In genomic region chr16:67966549-67967182, GRCh38 we compare ENCODE assay signal across 9 cellular contexts. TPM values are rescaled to one million over a fixed set of nuclear protein-coding genes. Genes with fewer than 3 reads are reported as not detected.
DNase-seq lines count a peak whose midpoint lies in the region; ATAC-seq, FAIRE-seq and TF ChIP-seq lines count a peak whose summit lies in the region.
"Had no signal": no experiment of that assay in that cellular context is flagged by ENCODE, and none has a peak within 500 bp of the region (broad histone marks: within the 10 kb centered on the region; RNA-seq: fewer than 3 reads in every experiment).

No MANE protein-coding gene starts in this region.

- H3K79me2 ChIP-seq in OCI-LY3 (ENCODE audit: low read length), result peaks cover 14% of the 10 kb centered on the region
- H3K79me2 ChIP-seq in H1 (ENCODE audit: control insufficient read depth in 1 of 2, insufficient read depth in 2 of 2, low read length in 2 of 2), result peaks cover 0 to 4% of the 10 kb centered on the region in 2 experiments; a peak in 2 of 4 replicates

- H3K4me3 ChIP-seq in OCI-LY3 (ENCODE audit: low read length) (peak overlapping the region; percentile 83), H1 (ENCODE audit: extremely low read depth in 1 of 4, insufficient read depth in 2 of 4, low read depth in 3 of 4, low read length in 4 of 4) (peak overlapping the region in 2 of 4 experiments; percentile 8 to 67; a peak in 3 of 8 replicates)

- H3K4me3 Mint-ChIP-seq in nephron, result peak overlapping the region; percentile 92 to 95 (median 92)

- no peak for ATAC-seq in HG03460 (IDR thresholded peaks at IDR 0.05; ENCODE audit: unreplicated experiment)

- peaks cover 20% of the 10 kb centered on the region; the same call in 1 of the 2 replicates for H3K79me1 ChIP-seq in H1 (ENCODE audit: low read depth, low read length)

- peak overlapping the region; percentile 71 for H2AK5ac ChIP-seq in H1 (ENCODE audit: low read depth, low read length)

- no peak for TF ChIP-seq CTCF in OCI-LY3 (IDR thresholded peaks at IDR 0.05; ENCODE audit: low read depth, low read length)
- TF ChIP-seq CTCF in H1 (IDR thresholded peaks at IDR 0.05; ENCODE audit: control extremely low read depth in 1 of 3, insufficient read depth in 1 of 3, low read depth in 1 of 3, low read length in 3 of 3), result no peak
- no peak for TF ChIP-seq CTCF in nephron (IDR thresholded peaks at IDR 0.05; ENCODE audit: unreplicated experiment in 3 of 3)

- H3K27ac Mint-ChIP-seq in nephron, result peak overlapping the region; percentile 45 to 87 (median 86)

- DNase-seq in H1 (ENCODE audit: low read depth in 1 of 2, low spot score in 2 of 2) (no peak), cortex of kidney (lab: John Stamatoyannopoulos, UW) (no peak), NCI-H82 treated with DMSO at 0.1 percent for 48 hours (lab: John Stamatoyannopoulos, UW; ENCODE audit: unreplicated experiment) (no peak)
- DNase-seq in stimulated activated naive CD4-positive, alpha-beta T cell treated with Interleukin-2 at 50 U/mL for 16 hours (lab: John Stamatoyannopoulos, UW), result no peak

- H2BK15ac ChIP-seq in H1 (ENCODE audit: low read length), result peak overlapping the region; percentile 90; the same call in 1 of the 2 replicates

- peaks cover 7% of the 10 kb centered on the region; the same call in 1 of the 2 replicates for H3K23me2 ChIP-seq in H1 (ENCODE audit: low read depth, low read length)

- H3K36me3 ChIP-seq in OCI-LY3 (replicated peaks; ENCODE audit: low read depth, low read length) (peaks cover 10% of the 10 kb centered on the region), H1 (ENCODE audit: control insufficient read depth in 2 of 4, insufficient read depth in 4 of 4, low read length in 3 of 4) (peaks cover under 1 to 9% (median 5%) of the 10 kb centered on the region in 4 experiments; a peak in 5 of 8 replicates)

- H3K23ac ChIP-seq in H1 (ENCODE audit: insufficient read length), result no peak overlapping the region

- H3K27me3 Mint-ChIP-seq in nephron (ENCODE audit: low read depth), result peaks cover 6% of the 10 kb centered on the region

- no peaks in the 10 kb centered on the region for H3K9me3 Mint-ChIP-seq in nephron

- no peaks in the 10 kb centered on the region for H3K27me3 ChIP-seq in OCI-LY3 (ENCODE audit: low read depth, low read length)
- no peaks in the 10 kb centered on the region for H3K27me3 ChIP-seq in H1 (replicated peaks in 1 of 4; ENCODE audit: control insufficient read depth in 3 of 4, extremely low read depth in 1 of 4, insufficient read depth in 3 of 4, low read length in 3 of 4)

- FAIRE-seq in G401.6 (lab: Jason Lieb, UNC) (peak; percentile 90), H1 (lab: Jason Lieb, UNC) (no peak)

- no peak overlapping the region for H3K27ac ChIP-seq in OCI-LY3 (ENCODE audit: low read length)
- H3K27ac ChIP-seq in H1 (ENCODE audit: low read depth, low read length), result peak overlapping the region; percentile 45
- H3K27ac ChIP-seq: VCaP had no signal

- H3K9me3 ChIP-seq in OCI-LY3 (ENCODE audit: insufficient read depth, low read length) (no peaks in the 10 kb centered on the region), H1 (ENCODE audit: insufficient read depth in 2 of 2, low read depth in 1 of 2, low read length in 1 of 2) (no peaks in the 10 kb centered on the region)

- peak overlapping the region; percentile 85; the same call in 1 of the 2 replicates for H2BK12ac ChIP-seq in H1 (ENCODE audit: low read depth, low read length)

- H2BK20ac ChIP-seq in H1 (ENCODE audit: low read length), result no peak overlapping the region

- H4K20me1 ChIP-seq in OCI-LY3 (ENCODE audit: insufficient read depth, low read length) (peaks cover 20% of the 10 kb centered on the region), H1 (replicated peaks in 1 of 2; ENCODE audit: control insufficient read depth in 1 of 2, insufficient read depth in 2 of 2, low read length in 2 of 2) (peaks cover 0 to 21% of the 10 kb centered on the region in 2 experiments)

- TF ChIP-seq RAD21 in H1 (IDR thresholded peaks at IDR 0.05 in 1 of 2, conservative IDR thresholded peaks at IDR 0.05 in 1 of 2; ENCODE audit: low read depth in 2 of 2, low read length in 2 of 2), result no peak

- H3K9ac ChIP-seq in OCI-LY3 (ENCODE audit: low read length) (no peak overlapping the region), H1 (replicated peaks in 1 of 4; ENCODE audit: extremely low read depth in 1 of 4, low read depth in 3 of 4, low read length in 3 of 4) (peak overlapping the region in 3 of 4 experiments; percentile 14 to 60 (median 41); a peak in 6 of 7 replicates)

- CTCF ChIA-PET in H1 (lab: Charles Lee; ENCODE audit: partially characterized antibody), result interaction anchor here (0.8 to 10.9 kb wide), 7 partner anchors 14 to 420 kb away, joined by 3 to 90 read pairs (median 3); partner anchors contain the start of genes DPEP3 and LCAT

- no peak overlapping the region for H3K56ac ChIP-seq in H1 (replicated peaks; ENCODE audit: insufficient read length, low read depth, low read length)

- H2BK5ac ChIP-seq in H1 (ENCODE audit: low read depth, low read length), result peak overlapping the region; percentile 90; the same call in 1 of the 2 replicates

- POLR2A ChIA-PET in H1 (lab: Charles Lee; ENCODE audit: partially characterized antibody), result interaction anchor here (0.7 to 3.9 kb wide), 10 partner anchors 11 to 271 kb away, joined by 3 to 26 read pairs (median 5); partner anchors contain the start of genes DDX28, DUS2, LCAT and PSMB10

- H3K4ac ChIP-seq in H1 (replicated peaks; ENCODE audit: insufficient read length, low read depth, low read length), result peak overlapping the region; percentile 8

- H2AFZ ChIP-seq in OCI-LY3 (ENCODE audit: low read depth, low read length), result no peak overlapping the region
- no peak overlapping the region for H2AFZ ChIP-seq in H1 (ENCODE audit: low read length)

- no peak for TF ChIP-seq EP300 in H1 (IDR thresholded peaks at IDR 0.05; ENCODE audit: borderline replicate concordance in 1 of 2, low read depth in 2 of 2, low read length in 2 of 2)

- H3K4me2 ChIP-seq in OCI-LY3 (ENCODE audit: low read length) (peak overlapping the region; percentile 86), H1 (ENCODE audit: insufficient read depth in 1 of 2, low read depth in 2 of 2, low read length in 2 of 2) (peak overlapping the region; percentile 75 to 77)

- H3K4me1 Mint-ChIP-seq in nephron, result peaks cover 45% of the 10 kb centered on the region

- H3K14ac ChIP-seq in H1 (ENCODE audit: insufficient read length), result peak overlapping the region; percentile 37

- WGBS in H1 (ENCODE audit: extremely low coverage in 1 of 2, insufficient coverage in 1 of 2, insufficient read length in 1 of 2, insufficient replicate concordance in 2 of 2, low coverage in 1 of 2, low lambda C conversion rate in 2 of 2, missing lambda C conversion rate in 1 of 2), 2 experiments, result 66% methylated on average over 3 of the region's 3 CpGs; no CpG with 5 or more reads in 1 of the 2 experiments

- peak overlapping the region; percentile 75; the same call in 1 of the 2 replicates for H3K18ac ChIP-seq in H1 (ENCODE audit: extremely low read depth, low read length)

- H2BK120ac ChIP-seq in H1 (replicated peaks; ENCODE audit: low read depth, low read length), result peak overlapping the region; percentile 14

- H4K91ac ChIP-seq in H1 (replicated peaks; ENCODE audit: insufficient read length, low read length), result peak overlapping the region; percentile 76

- peaks cover 14% of the 10 kb centered on the region for H3K36me3 Mint-ChIP-seq in nephron (ENCODE audit: low read depth)

- no peak overlapping the region; the same call in 1 of the 2 replicates for H4K8ac ChIP-seq in H1 (ENCODE audit: extremely low read depth, insufficient read depth, low read length)

- peak overlapping the region; percentile 33 for H4K5ac ChIP-seq in H1 (ENCODE audit: insufficient read length, low read depth, low read length)

- peak in 1 of 2 experiments; percentile 46; a peak in 2 of 3 replicates for TF ChIP-seq POLR2A in H1 (IDR thresholded peaks at IDR 0.05; ENCODE audit: control extremely low read depth in 1 of 2, low read depth in 2 of 2, low read length in 2 of 2)

- peaks cover 12% of the 10 kb centered on the region; the same call in 1 of the 2 replicates for H3K4me1 ChIP-seq in OCI-LY3 (ENCODE audit: low read length)
- peaks cover 6 to 25% (median 19%) of the 10 kb centered on the region in 4 experiments for H3K4me1 ChIP-seq in H1 (replicated peaks in 1 of 4; ENCODE audit: control insufficient read depth in 3 of 4, insufficient read depth in 4 of 4, low read length in 3 of 4)

RNA-seq across cellular contexts. Expression of gene SLC12A4, which starts 1.8 kb away (rescaled TPM):
- 41.3 and 46.6 TPM in 2 replicates for total RNA-seq in H1 (2021; fragmentation: NEBNext Ultra II Directional; extraction: Animal tissue kit (Norgen Biotek cat#: 25700))
- polyA plus RNA-seq in H1 (2011; rRNA removed), result 49.3 and 66.6 TPM in 2 replicates
- polyA plus RNA-seq in H1 (2011; cell fraction: cytosol; rRNA removed), result 35.5 TPM
- polyA plus RNA-seq in H1 (2011; cell fraction: nucleus; rRNA removed), result 195 TPM
- 34.9 to 45.5 TPM (median 42.8 TPM) in 4 replicates for polyA plus RNA-seq in H1 (2012, experiment 1 of 2)
- polyA plus RNA-seq in H1 (2012, experiment 2 of 2), result 26.8 TPM
- 32.1 TPM for polyA plus RNA-seq in H1 (2013, experiment 1 of 2)
- polyA plus RNA-seq in H1 (2013, experiment 2 of 2), result 31.3 TPM
- 65.4 and 66.1 TPM in 2 replicates for polyA minus RNA-seq in H1 (2011; rRNA and poly(A)+ RNA removed)
- polyA minus RNA-seq in H1 (2011; cell fraction: cytosol; rRNA and poly(A)+ RNA removed), result 40.2 TPM
- 80.2 TPM for polyA minus RNA-seq in H1 (2011; cell fraction: nucleus; rRNA and poly(A)+ RNA removed)

RNA-seq across cellular contexts. Expression of gene DPEP3, which starts 13.6 kb away (rescaled TPM):
- total RNA-seq in H1 (2021; fragmentation: NEBNext Ultra II Directional; extraction: Animal tissue kit (Norgen Biotek cat#: 25700)), result 9.9 and 10.6 TPM in 2 replicates
- 6.5 and 12.7 TPM in 2 replicates for polyA plus RNA-seq in H1 (2011; rRNA removed)
- 5.6 TPM for polyA plus RNA-seq in H1 (2011; cell fraction: cytosol; rRNA removed)
- 14.0 TPM for polyA plus RNA-seq in H1 (2011; cell fraction: nucleus; rRNA removed)
- 5.9 to 9.4 TPM (median 8.9 TPM) in 4 replicates for polyA plus RNA-seq in H1 (2012, experiment 1 of 2)
- polyA plus RNA-seq in H1 (2012, experiment 2 of 2), result 11.5 TPM
- 12.1 TPM for polyA plus RNA-seq in H1 (2013, experiment 1 of 2)
- 10.7 TPM for polyA plus RNA-seq in H1 (2013, experiment 2 of 2)
- 2.9 and 5.2 TPM in 2 replicates for polyA minus RNA-seq in H1 (2011; rRNA and poly(A)+ RNA removed)
- polyA minus RNA-seq in H1 (2011; cell fraction: cytosol; rRNA and poly(A)+ RNA removed), result 3.7 TPM
- polyA minus RNA-seq in H1 (2011; cell fraction: nucleus; rRNA and poly(A)+ RNA removed), result 3.0 TPM

RNA-seq across cellular contexts. Expression of gene LCAT, which starts 22.7 kb away (rescaled TPM):
- 14.9 and 19.6 TPM in 2 replicates for total RNA-seq in H1 (2021; fragmentation: NEBNext Ultra II Directional; extraction: Animal tissue kit (Norgen Biotek cat#: 25700))
- 9.4 and 11.6 TPM in 2 replicates for polyA plus RNA-seq in H1 (2011; rRNA removed)
- polyA plus RNA-seq in H1 (2011; cell fraction: cytosol; rRNA removed), result 9.3 TPM
- 62.0 TPM for polyA plus RNA-seq in H1 (2011; cell fraction: nucleus; rRNA removed)
- 19.5 to 25.9 TPM (median 21.2 TPM) in 4 replicates for polyA plus RNA-seq in H1 (2012, experiment 1 of 2)
- 22.3 TPM for polyA plus RNA-seq in H1 (2012, experiment 2 of 2)
- polyA plus RNA-seq in H1 (2013, experiment 1 of 2), result 15.8 TPM
- 13.4 TPM for polyA plus RNA-seq in H1 (2013, experiment 2 of 2)
- polyA minus RNA-seq in H1 (2011; rRNA and poly(A)+ RNA removed), result 1.4 and 2.8 TPM in 2 replicates
- polyA minus RNA-seq in H1 (2011; cell fraction: cytosol; rRNA and poly(A)+ RNA removed), result 7.0 TPM
- polyA minus RNA-seq in H1 (2011; cell fraction: nucleus; rRNA and poly(A)+ RNA removed), result 8.9 TPM

RNA-seq across cellular contexts. Expression of gene PSMB10, which starts 30.0 kb away (rescaled TPM):
- 32.1 and 38.8 TPM in 2 replicates for total RNA-seq in H1 (2021; fragmentation: NEBNext Ultra II Directional; extraction: Animal tissue kit (Norgen Biotek cat#: 25700))
- polyA plus RNA-seq in H1 (2011; rRNA removed), result 61.9 and 81.7 TPM in 2 replicates
- 47.2 TPM for polyA plus RNA-seq in H1 (2011; cell fraction: cytosol; rRNA removed)
- 36.5 TPM for polyA plus RNA-seq in H1 (2011; cell fraction: nucleus; rRNA removed)
- polyA plus RNA-seq in H1 (2012, experiment 1 of 2), result 29.7 to 57.9 TPM (median 50.6 TPM) in 4 replicates
- polyA plus RNA-seq in H1 (2012, experiment 2 of 2), result 57.3 TPM
- 64.3 TPM for polyA plus RNA-seq in H1 (2013, experiment 1 of 2)
- 57.8 TPM for polyA plus RNA-seq in H1 (2013, experiment 2 of 2)
- polyA minus RNA-seq in H1 (2011; rRNA and poly(A)+ RNA removed), result 4.0 and 6.0 TPM in 2 replicates
- polyA minus RNA-seq in H1 (2011; cell fraction: cytosol; rRNA and poly(A)+ RNA removed), result 15.5 TPM
- 14.2 TPM for polyA minus RNA-seq in H1 (2011; cell fraction: nucleus; rRNA and poly(A)+ RNA removed)

RNA-seq across cellular contexts. Expression of gene DPEP2, which starts 32.6 kb away (rescaled TPM):
- not detected in 2 replicates for total RNA-seq in H1 (2021; fragmentation: NEBNext Ultra II Directional; extraction: Animal tissue kit (Norgen Biotek cat#: 25700))
- 0.05 TPM in 1 of 2 replicates, not detected in the other for polyA plus RNA-seq in H1 (2011; rRNA removed)
- polyA plus RNA-seq in H1 (2011; cell fraction: cytosol; rRNA removed), result not detected
- 0.11 TPM for polyA plus RNA-seq in H1 (2011; cell fraction: nucleus; rRNA removed)
- polyA plus RNA-seq in H1 (2012, experiment 1 of 2), result not detected in 4 replicates
- not detected for polyA plus RNA-seq in H1 (2012, experiment 2 of 2)
- polyA plus RNA-seq in H1 (2013, experiment 1 of 2), result not detected
- polyA plus RNA-seq in H1 (2013, experiment 2 of 2), result not detected
- polyA minus RNA-seq in H1 (2011; rRNA and poly(A)+ RNA removed), result not detected in 2 replicates
- polyA minus RNA-seq in H1 (2011; cell fraction: cytosol; rRNA and poly(A)+ RNA removed), result not detected
- polyA minus RNA-seq in H1 (2011; cell fraction: nucleus; rRNA and poly(A)+ RNA removed), result not detected
